In the genomic region with DNA sequence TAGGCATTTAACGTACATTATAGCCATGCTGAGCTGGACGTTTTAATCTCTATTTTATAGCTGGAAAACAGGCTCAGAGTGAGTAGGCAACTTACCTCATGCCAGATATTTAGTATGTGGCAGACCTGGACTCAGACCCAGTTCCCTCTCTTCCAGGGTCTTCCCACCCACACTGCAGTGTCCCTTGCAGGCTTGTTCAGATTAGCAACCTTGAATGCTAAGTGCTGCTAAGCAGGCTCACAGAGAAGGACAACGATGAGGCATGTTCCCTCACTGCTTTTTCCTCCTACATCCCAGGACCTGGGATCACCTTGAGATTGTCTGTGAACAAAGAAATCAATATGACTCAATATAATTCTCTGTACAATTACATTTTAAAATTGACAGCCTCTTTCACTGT, we compare ENCODE assay signal across 31 cellular contexts.
"Had no signal": no experiment of that assay in that cellular context is flagged by ENCODE, and none has a peak within 500 bp of the region (broad histone marks: within the 10 kb centered on the region; RNA-seq: fewer than 3 reads in every experiment).

No MANE protein-coding gene starts in this region.

- H3K9me3 Mint-ChIP-seq: activated CD4-positive, alpha-beta memory T cell treated with anti-CD3 and anti-CD28 coated beads for 36 hours; activated naive CD4-positive, alpha-beta T cell treated with anti-CD3 and anti-CD28 coated beads for 36 hours; activated naive CD4-positive, alpha-beta T cell treated with anti-CD3 and anti-CD28 coated beads, Interleukin-2, amount 50 U/mL, for 24 hours; activated naive CD8-positive, alpha-beta T cell treated with anti-CD3 and anti-CD28 coated beads for 36 hours; activated naive CD8-positive, alpha-beta T cell treated with anti-CD3 and anti-CD28 coated beads, Interleukin-2, amount 50 U/mL, for 24 hours; activated T-helper 1 cell treated with anti-CD3 and anti-CD28 coated beads, Interleukin-12 subunit alpha, Interleukin-12 subunit beta, Interleukin-2, Interleukin-4 antibody, amounts not matched to agents 30 ng/mL and 10 ng/mL and 1 ng/mL, durations not matched to agents 14 hours and 24 hours and 36 hours; activated T-helper 2 cell treated with anti-CD3 and anti-CD28 coated beads, Interferon-gamma antibody, Interleukin-2, Interleukin-4, amounts not matched to agents 10 μg/mL and 5 μg/mL and 100 μg/mL, durations not matched to agents 14 hours and 24 hours and 36 hours; effector memory CD8-positive, alpha-beta T cell had no signal

- H3K36me3 Mint-ChIP-seq: activated CD4-positive, alpha-beta memory T cell treated with anti-CD3 and anti-CD28 coated beads for 36 hours; activated CD8-positive, alpha-beta memory T cell treated with anti-CD3 and anti-CD28 coated beads, Interleukin-2, amount 10 ng/mL, durations not matched to agents 7 days and 5 days; activated naive CD4-positive, alpha-beta T cell treated with anti-CD3 and anti-CD28 coated beads, Interleukin-2, amount 50 U/mL, for 24 hours; activated naive CD8-positive, alpha-beta T cell treated with anti-CD3 and anti-CD28 coated beads for 36 hours; WTC11 had no signal

- H3K27ac ChIP-seq: adrenal gland, body of pancreas, esophagus muscularis mucosa, foreskin keratinocyte, gastrocnemius medialis, VCaP had no signal

- DNase-seq: activated CD4-positive, alpha-beta memory T cell treated with anti-CD3 and anti-CD28 coated beads for 36 hours; activated CD4-positive, alpha-beta T cell treated with anti-CD3 and anti-CD28 coated beads for 1 hour; activated CD4-positive, alpha-beta T cell treated with anti-CD3 and anti-CD28 coated beads for 48 hours; activated CD8-positive, alpha-beta memory T cell treated with anti-CD3 and anti-CD28 coated beads, Interleukin-2, amount 10 ng/mL, durations not matched to agents 7 days and 5 days; activated CD8-positive, alpha-beta memory T cell treated with anti-CD3 and anti-CD28 coated beads, Interleukin-2, amount 50 U/mL, for 4 hours; activated CD8-positive, alpha-beta T cell treated with anti-CD3 and anti-CD28 coated beads, Interleukin-2, amount 10 ng/mL, durations not matched to agents 7 days and 5 days; activated effector memory CD4-positive, alpha-beta T cell treated with anti-CD3 and anti-CD28 coated beads, Interleukin-2, amount 50 U/mL, for 16 hours; activated naive CD4-positive, alpha-beta T cell treated with anti-CD3 and anti-CD28 coated beads for 36 hours; activated naive CD8-positive, alpha-beta T cell treated with anti-CD3 and anti-CD28 coated beads for 36 hours; activated naive CD8-positive, alpha-beta T cell treated with anti-CD3 and anti-CD28 coated beads, Interleukin-2, amount 50 U/mL, for 24 hours; activated T-cell treated with anti-CD3 and anti-CD28 coated beads, Interleukin-2, amount 50 U/mL, for 1 hour; activated T-cell treated with anti-CD3 and anti-CD28 coated beads, Interleukin-2, amount 50 U/mL, for 48 hours; amygdala; aorta; body of pancreas; caudate nucleus; cortex of kidney; dermis blood vessel endothelial cell; effector CD4-positive, alpha-beta T cell; effector memory CD8-positive, alpha-beta T cell; erythroblast; foreskin keratinocyte; gastrocnemius medialis; T-helper 2 cell had no signal

- H3K9me3 ChIP-seq: adrenal gland, body of pancreas, esophagus muscularis mucosa, gastrocnemius medialis had no signal

- H3K4me3 ChIP-seq: adrenal gland, body of pancreas, esophagus muscularis mucosa, gastrocnemius medialis had no signal

- ATAC-seq: activated CD8-positive, alpha-beta memory T cell treated with anti-CD3 and anti-CD28 coated beads, Interleukin-2, amount 10 ng/mL, durations not matched to agents 7 days and 5 days; activated CD8-positive, alpha-beta T cell treated with anti-CD3 and anti-CD28 coated beads, Interleukin-2, amount 10 ng/mL, durations not matched to agents 7 days and 5 days; activated naive CD8-positive, alpha-beta T cell treated with anti-CD3 and anti-CD28 coated beads, Interleukin-2, amount 50 U/mL, for 24 hours; body of pancreas; effector memory CD8-positive, alpha-beta T cell; foreskin keratinocyte; gastrocnemius medialis; WTC11 had no signal

- H3K4me3 Mint-ChIP-seq: activated CD4-positive, alpha-beta memory T cell treated with anti-CD3 and anti-CD28 coated beads for 36 hours; activated CD8-positive, alpha-beta memory T cell treated with anti-CD3 and anti-CD28 coated beads, Interleukin-2, amount 10 ng/mL, durations not matched to agents 7 days and 5 days; activated CD8-positive, alpha-beta T cell treated with anti-CD3 and anti-CD28 coated beads, Interleukin-2, amount 10 ng/mL, durations not matched to agents 7 days and 5 days; activated naive CD4-positive, alpha-beta T cell treated with anti-CD3 and anti-CD28 coated beads for 36 hours; activated naive CD4-positive, alpha-beta T cell treated with anti-CD3 and anti-CD28 coated beads, Interleukin-2, amount 50 U/mL, for 24 hours; activated naive CD8-positive, alpha-beta T cell treated with anti-CD3 and anti-CD28 coated beads for 36 hours; activated naive CD8-positive, alpha-beta T cell treated with anti-CD3 and anti-CD28 coated beads, Interleukin-2, amount 50 U/mL, for 24 hours; activated T-helper 1 cell treated with anti-CD3 and anti-CD28 coated beads, Interleukin-12 subunit alpha, Interleukin-12 subunit beta, Interleukin-2, Interleukin-4 antibody, amounts not matched to agents 30 ng/mL and 10 ng/mL and 1 ng/mL, durations not matched to agents 14 hours and 24 hours and 36 hours; effector memory CD8-positive, alpha-beta T cell; WTC11 had no signal

- H3K36me3 ChIP-seq: adrenal gland, esophagus muscularis mucosa, gastrocnemius medialis had no signal

- H3K4me1 Mint-ChIP-seq: activated CD8-positive, alpha-beta memory T cell treated with anti-CD3 and anti-CD28 coated beads, Interleukin-2, amount 10 ng/mL, durations not matched to agents 7 days and 5 days; activated naive CD4-positive, alpha-beta T cell treated with anti-CD3 and anti-CD28 coated beads, Interleukin-2, amount 50 U/mL, for 24 hours; activated naive CD8-positive, alpha-beta T cell treated with anti-CD3 and anti-CD28 coated beads for 36 hours; activated naive CD8-positive, alpha-beta T cell treated with anti-CD3 and anti-CD28 coated beads, Interleukin-2, amount 50 U/mL, for 24 hours had no signal

- H3K27me3 ChIP-seq: adrenal gland, esophagus muscularis mucosa, gastrocnemius medialis had no signal

- H3K4me1 ChIP-seq: adrenal gland, body of pancreas, foreskin keratinocyte, gastrocnemius medialis had no signal

- H3K27ac Mint-ChIP-seq: activated CD4-positive, alpha-beta memory T cell treated with anti-CD3 and anti-CD28 coated beads for 36 hours; activated CD8-positive, alpha-beta memory T cell treated with anti-CD3 and anti-CD28 coated beads, Interleukin-2, amount 10 ng/mL, durations not matched to agents 7 days and 5 days; activated CD8-positive, alpha-beta T cell treated with anti-CD3 and anti-CD28 coated beads, Interleukin-2, amount 10 ng/mL, durations not matched to agents 7 days and 5 days; activated naive CD4-positive, alpha-beta T cell treated with anti-CD3 and anti-CD28 coated beads for 36 hours; activated naive CD4-positive, alpha-beta T cell treated with anti-CD3 and anti-CD28 coated beads, Interleukin-2, amount 50 U/mL, for 24 hours; activated naive CD8-positive, alpha-beta T cell treated with anti-CD3 and anti-CD28 coated beads for 36 hours; activated naive CD8-positive, alpha-beta T cell treated with anti-CD3 and anti-CD28 coated beads, Interleukin-2, amount 50 U/mL, for 24 hours; activated T-helper 1 cell treated with anti-CD3 and anti-CD28 coated beads, Interleukin-12 subunit alpha, Interleukin-12 subunit beta, Interleukin-2, Interleukin-4 antibody, amounts not matched to agents 30 ng/mL and 10 ng/mL and 1 ng/mL, durations not matched to agents 14 hours and 24 hours and 36 hours; activated T-helper 2 cell treated with anti-CD3 and anti-CD28 coated beads, Interferon-gamma antibody, Interleukin-2, Interleukin-4, amounts not matched to agents 10 μg/mL and 5 μg/mL and 100 μg/mL, durations not matched to agents 14 hours and 24 hours and 36 hours; effector memory CD8-positive, alpha-beta T cell; WTC11 had no signal
